In genomic region chr7:2431260-2431867, GRCh38 we compare ENCODE assay signal across 8 cellular contexts. TPM values are rescaled to one million over a fixed set of nuclear protein-coding genes. Genes with fewer than 3 reads are reported as not detected.
DNase-seq lines count a peak whose midpoint lies in the region; ATAC-seq and TF ChIP-seq lines count a peak whose summit lies in the region.

No MANE protein-coding gene starts in this region.

- no TSS peak for BruUV-seq in PC-3 (replicated peaks; lab: Mats Ljungman, UMichigan)

- H3K4me3 ChIP-seq in GM12875 (ENCODE audit: low read depth, low read length) (no peak overlapping the region), PC-3 (ENCODE audit: low read length) (no peak overlapping the region), brain microvascular endothelial cell (ENCODE audit: low read depth, low read length) (no peak overlapping the region), retinal pigment epithelial cell (ENCODE audit: low read length) (no peak overlapping the region)

- H3K27ac ChIP-seq in PC-3 (ENCODE audit: low read length) (no peak overlapping the region), brain microvascular endothelial cell (no peak overlapping the region)

- H3K9me2 ChIP-seq in PC-3 (replicated peaks; ENCODE audit: low read length), result no peaks in the 10 kb centered on the region

- peak; percentile 74 for ATAC-seq in PC-3
- no peak for ATAC-seq in HG03378 (IDR thresholded peaks at IDR 0.05; ENCODE audit: unreplicated experiment)
- ATAC-seq in GM18861 (IDR thresholded peaks at IDR 0.05; ENCODE audit: unreplicated experiment), result no peak
- no peak for ATAC-seq in GM21737 (IDR thresholded peaks at IDR 0.05; ENCODE audit: unreplicated experiment)

- intact Hi-C loops in PC-3 (cut with micrococcal nuclease), result no loop called here

- H3K4me1 ChIP-seq in PC-3 (ENCODE audit: insufficient read depth, low read length), result no peaks in the 10 kb centered on the region

- no peak overlapping the region for H2AFZ ChIP-seq in PC-3 (ENCODE audit: low read length)

- DNase-seq in PC-3, result peak; percentile 50
- DNase-seq in brain microvascular endothelial cell, result no peak
- no peak for DNase-seq in retinal pigment epithelial cell (ENCODE audit: low read depth)
- DNase-seq in GOT3 (lab: John Stamatoyannopoulos, UW), result no peak

- no peaks in the 10 kb centered on the region for H3F3A ChIP-seq in PC-3 (ENCODE audit: low read length, unreplicated experiment)

- H3K79me2 ChIP-seq in PC-3 (ENCODE audit: low read length), result no peaks in the 10 kb centered on the region

- H3K9me3 ChIP-seq in PC-3 (ENCODE audit: low read length), result no peaks in the 10 kb centered on the region

- no peaks in the 10 kb centered on the region for H4K20me1 ChIP-seq in PC-3 (ENCODE audit: low read length)

- in situ Hi-C loops in brain microvascular endothelial cell (cut with HindIII; ENCODE audit: low pct_ligation_motif_present, low sequenced_read_pairs), result no loop called here

- H3K27me3 ChIP-seq in PC-3 (ENCODE audit: low read length) (no peaks in the 10 kb centered on the region), brain microvascular endothelial cell (replicated peaks) (no peaks in the 10 kb centered on the region)

- CTCF ChIA-PET in PC-3 (lab: Charles Lee), result interaction anchor here (1.0 to 1.1 kb wide), 2 partner anchors 19 to 28 kb away, joined by 3 to 4 read pairs; partner anchors contain the start of gene CHST12

- POLR2A ChIA-PET in PC-3 (lab: Charles Lee; ENCODE audit: unreplicated experiment), result no interaction called here

- peak; percentile 60 for TF ChIP-seq CTCF in GM12875 (IDR thresholded peaks at IDR 0.05; ENCODE audit: borderline replicate concordance, insufficient read depth, low read depth, low read length)
- TF ChIP-seq CTCF in PC-3 (conservative IDR thresholded peaks at IDR 0.05; ENCODE audit: low read depth, low read length), result peak; percentile 68
- TF ChIP-seq CTCF in brain microvascular endothelial cell (IDR thresholded peaks at IDR 0.05; ENCODE audit: low read depth, low read length, missing control alignments), result peak; percentile 71
- TF ChIP-seq CTCF in retinal pigment epithelial cell (conservative IDR thresholded peaks at IDR 0.05; ENCODE audit: low read depth, low read length), result peak; percentile 49

- H3K9ac ChIP-seq in PC-3 (ENCODE audit: low read length), result no peak overlapping the region

- H3K36me3 ChIP-seq in PC-3 (ENCODE audit: low read depth, low read length) (no peaks in the 10 kb centered on the region; the same call in 1 of the 2 replicates), brain microvascular endothelial cell (replicated peaks) (peaks cover 13% of the 10 kb centered on the region)

- H3K4me2 ChIP-seq in PC-3 (ENCODE audit: low read length), result no peak overlapping the region

RNA-seq across cellular contexts. Expression of gene CHST12, which starts 28.0 kb away (rescaled TPM):
- 12.2 and 12.9 TPM in 2 replicates for total RNA-seq in PC-3 (2014; rRNA removed)

RNA-seq across cellular contexts. Expression of gene GRIFIN, which starts 44.8 kb away (rescaled TPM):
- total RNA-seq in PC-3 (2014; rRNA removed), result not detected in 2 replicates
